In genomic region chr19:48734625-48735024, GRCh38 we compare ENCODE assay signal across 1 cellular context.
TF ChIP-seq lines count a peak whose summit lies in the region.

No MANE protein-coding gene starts in this region.

TF ChIP-seq in A549, 52 proteins besides CTCF, POLR2A, EP300 and RAD21:
- TF ChIP-seq, protein P1, sequence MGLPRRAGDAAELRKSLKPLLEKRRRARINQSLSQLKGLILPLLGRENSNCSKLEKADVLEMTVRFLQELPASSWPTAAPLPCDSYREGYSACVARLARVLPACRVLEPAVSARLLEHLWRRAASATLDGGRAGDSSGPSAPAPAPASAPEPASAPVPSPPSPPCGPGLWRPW (IDR thresholded peaks at IDR 0.05), result no peak
- no peak for TF ChIP-seq GATA3 (IDR thresholded peaks at IDR 0.05; ENCODE audit: borderline replicate concordance)
- no peak for TF ChIP-seq EHF (CRISPR knock-in tag; IDR thresholded peaks at IDR 0.05)
- no peak for TF ChIP-seq BHLHE40 (IDR thresholded peaks at IDR 0.05; ENCODE audit: low read depth, low read length)
- no peak for TF ChIP-seq SREBF2 (IDR thresholded peaks at IDR 0.05)
- TF ChIP-seq CBX8 (IDR thresholded peaks at IDR 0.05), result no peak
- no peak for TF ChIP-seq JUN (IDR thresholded peaks at IDR 0.05)
- TF ChIP-seq KDM1A (IDR thresholded peaks at IDR 0.05; ENCODE audit: low read depth), result no peak
- no peak for TF ChIP-seq RCOR1 (IDR thresholded peaks at IDR 0.05; ENCODE audit: low read depth, low read length)
- TF ChIP-seq JUNB (IDR thresholded peaks at IDR 0.05), result no peak
- no peak for TF ChIP-seq NFE2L2 (conservative IDR thresholded peaks at IDR 0.05; ENCODE audit: low read length)
- TF ChIP-seq NR3C1 (IDR thresholded peaks at IDR 0.05), result no peak
- TF ChIP-seq RNF2 (IDR thresholded peaks at IDR 0.05; ENCODE audit: borderline replicate concordance, low read depth), result no peak
- no peak for TF ChIP-seq CHD2 (IDR thresholded peaks at IDR 0.05; ENCODE audit: low read length, partially characterized antibody)
- TF ChIP-seq KDM5A (IDR thresholded peaks at IDR 0.05), result no peak
- no peak for TF ChIP-seq HDAC2 (IDR thresholded peaks at IDR 0.05)
- TF ChIP-seq ZNF302 (CRISPR knock-in tag; IDR thresholded peaks at IDR 0.05), result no peak
- no peak for TF ChIP-seq EHMT2 (IDR thresholded peaks at IDR 0.05; ENCODE audit: low read depth)
- TF ChIP-seq TP53 (CRISPR knock-in tag; IDR thresholded peaks at IDR 0.05), result no peak
